Comparison of ENCODE assay signal across 8 cellular contexts in genomic region chr12:6497291-6497690, GRCh38. TPM values are rescaled to one million over a fixed set of nuclear protein-coding genes. Genes with fewer than 3 reads are reported as not detected.
DNase-seq lines count a peak whose midpoint lies in the region; ATAC-seq and TF ChIP-seq lines count a peak whose summit lies in the region.
"Not testable (repeated sequence)": the region's sequence is repeated elsewhere in the genome, so short reads cannot be mapped to it uniquely, and the experiment has no call there.

No MANE protein-coding gene starts in this region.

- not testable (repeated sequence) for H3K9me2 ChIP-seq in OCI-LY7 (ENCODE audit: insufficient read depth, low read length)

- not testable (repeated sequence) for ATAC-seq in CD4-positive, alpha-beta T cell (ENCODE audit: poor library complexity); activated CD4-positive, alpha-beta T cell treated with anti-CD3 and anti-CD28 coated beads for 36 hours; central memory CD8-positive, alpha-beta T cell (replicated peaks; ENCODE audit: extremely low read depth, poor library complexity, severe bottlenecking)

- not testable (repeated sequence) for H3K9me3 Mint-ChIP-seq in CD4-positive, alpha-beta T cell; activated CD4-positive, alpha-beta T cell treated with anti-CD3 and anti-CD28 coated beads for 36 hours (ENCODE audit: low read depth); activated naive CD4-positive, alpha-beta T cell treated with anti-CD3 and anti-CD28 coated beads, Interleukin-2, amount 10 ng/mL, durations not matched to agents 7 days and 5 days; central memory CD8-positive, alpha-beta T cell; neural crest cell; type B pancreatic cell

- not testable (repeated sequence) for DNase-seq in CD4-positive, alpha-beta T cell; OCI-LY7 (ENCODE audit: low spot score); activated CD4-positive, alpha-beta T cell treated with anti-CD3 and anti-CD28 coated beads for 36 hours; activated naive CD4-positive, alpha-beta T cell treated with anti-CD3 and anti-CD28 coated beads, Interleukin-2, amount 10 ng/mL, durations not matched to agents 7 days and 5 days; central memory CD8-positive, alpha-beta T cell (ENCODE audit: low spot score in 2 of 2); neural crest cell (ENCODE audit: low read depth, low spot score); type B pancreatic cell (ENCODE audit: extremely low spot score, unreplicated experiment)
- peak; percentile 3 to 37 for DNase-seq in hippocampal formation (lab: John Stamatoyannopoulos, UW)

- H3K4me3 ChIP-seq in OCI-LY7 (ENCODE audit: low read depth, low read length, poor library complexity, severe bottlenecking): not testable (repeated sequence)

- not testable (repeated sequence) for TF ChIP-seq CTCF in CD4-positive, alpha-beta T cell (IDR thresholded peaks at IDR 0.05); OCI-LY7 (conservative IDR thresholded peaks at IDR 0.05; ENCODE audit: low read length); neural crest cell (conservative IDR thresholded peaks at IDR 0.05); type B pancreatic cell (conservative IDR thresholded peaks at IDR 0.05)

- H3K9me3 ChIP-seq in CD4-positive, alpha-beta T cell (ENCODE audit: control insufficient read depth, low read length); OCI-LY7 (ENCODE audit: low read length): not testable (repeated sequence)

- intact Hi-C loops in CD4-positive, alpha-beta T cell (cut with DNase I, micrococcal nuclease); OCI-LY7 (cut with micrococcal nuclease; ENCODE audit: unreplicated experiment); activated CD4-positive, alpha-beta T cell treated with anti-CD3 and anti-CD28 coated beads for 36 hours (cut with DNase I, micrococcal nuclease): not testable (repeated sequence)

- H3K27ac ChIP-seq in CD4-positive, alpha-beta T cell (ENCODE audit: low read depth, low read length); OCI-LY7 (ENCODE audit: low read depth, low read length, poor library complexity, severe bottlenecking): not testable (repeated sequence)

- H3K4me3 Mint-ChIP-seq in CD4-positive, alpha-beta T cell: peak overlapping the region; percentile 32
- H3K4me3 Mint-ChIP-seq in activated CD4-positive, alpha-beta T cell treated with anti-CD3 and anti-CD28 coated beads for 36 hours; activated naive CD4-positive, alpha-beta T cell treated with anti-CD3 and anti-CD28 coated beads, Interleukin-2, amount 10 ng/mL, durations not matched to agents 7 days and 5 days; central memory CD8-positive, alpha-beta T cell: not testable (repeated sequence)
- H3K4me3 Mint-ChIP-seq in neural crest cell (peak overlapping the region; percentile 79), type B pancreatic cell (peak overlapping the region; percentile 46)

- POLR2A ChIA-PET in CD4-positive, alpha-beta T cell (lab: Charles Lee): interaction anchor here (1.0 kb wide), 1 partner anchor 11 kb away, joined by 5 read pairs; no protein-coding TSS in a partner anchor
- POLR2A ChIA-PET in OCI-LY7 (lab: Charles Lee): interaction anchor here (1.3 to 3.4 kb wide), 3 partner anchors 12 to 38 kb away, joined by 3 to 14 read pairs (median 6); partner anchors contain the start of genes GAPDH and VAMP1
- POLR2A ChIA-PET in activated CD4-positive, alpha-beta T cell treated with anti-CD3 and anti-CD28 coated beads for 36 hours (lab: Charles Lee): interaction anchor here (0.7 to 1.0 kb wide), 2 partner anchors 9 to 32 kb away, joined by 3 read pairs; no protein-coding TSS in a partner anchor

- H3K4me2 ChIP-seq in OCI-LY7 (ENCODE audit: low read length): peak overlapping the region; percentile 98; the same call in 1 of the 2 replicates

- not testable (repeated sequence) for H3K27me3 ChIP-seq in CD4-positive, alpha-beta T cell (ENCODE audit: control insufficient read depth, insufficient read depth, low read length)

- not testable (repeated sequence) for H3K27me3 Mint-ChIP-seq in CD4-positive, alpha-beta T cell; activated CD4-positive, alpha-beta T cell treated with anti-CD3 and anti-CD28 coated beads for 36 hours; activated naive CD4-positive, alpha-beta T cell treated with anti-CD3 and anti-CD28 coated beads, Interleukin-2, amount 10 ng/mL, durations not matched to agents 7 days and 5 days; central memory CD8-positive, alpha-beta T cell; neural crest cell (ENCODE audit: low read depth); type B pancreatic cell

- CTCF ChIA-PET in CD4-positive, alpha-beta T cell (lab: Charles Lee); OCI-LY7 (lab: Charles Lee; ENCODE audit: unreplicated experiment): not testable (repeated sequence)
- CTCF ChIA-PET in activated CD4-positive, alpha-beta T cell treated with anti-CD3 and anti-CD28 coated beads for 36 hours (lab: Charles Lee): interaction anchor here (0.6 kb wide), 1 partner anchor 519 kb away, joined by 3 read pairs; no protein-coding TSS in a partner anchor
- CTCF ChIA-PET in activated naive CD4-positive, alpha-beta T cell treated with anti-CD3 and anti-CD28 coated beads, Interleukin-2, amount 10 ng/mL, durations not matched to agents 7 days and 5 days (lab: Charles Lee): interaction anchor here (0.6 to 2.5 kb wide), 6 partner anchors 9 to 509 kb away, joined by 3 to 9 read pairs (median 4); no protein-coding TSS in a partner anchor

- not testable (repeated sequence) for H2AFZ ChIP-seq in OCI-LY7 (ENCODE audit: low read length)

- peaks cover 28% of the 10 kb centered on the region for H3K4me1 ChIP-seq in OCI-LY7 (ENCODE audit: insufficient read depth, low read length, poor library complexity, severe bottlenecking)

- H3K4me1 Mint-ChIP-seq in CD4-positive, alpha-beta T cell (ENCODE audit: low read depth): peaks cover 42% of the 10 kb centered on the region
- H3K4me1 Mint-ChIP-seq in activated CD4-positive, alpha-beta T cell treated with anti-CD3 and anti-CD28 coated beads for 36 hours: peaks cover 29% of the 10 kb centered on the region
- peaks cover 41% of the 10 kb centered on the region for H3K4me1 Mint-ChIP-seq in activated naive CD4-positive, alpha-beta T cell treated with anti-CD3 and anti-CD28 coated beads, Interleukin-2, amount 10 ng/mL, durations not matched to agents 7 days and 5 days
- peaks cover 36% of the 10 kb centered on the region for H3K4me1 Mint-ChIP-seq in central memory CD8-positive, alpha-beta T cell
- H3K4me1 Mint-ChIP-seq in neural crest cell: peaks cover 28% of the 10 kb centered on the region
- H3K4me1 Mint-ChIP-seq in type B pancreatic cell (ENCODE audit: unreplicated experiment): not testable (repeated sequence)

- H3K79me2 ChIP-seq in OCI-LY7 (ENCODE audit: insufficient read depth, low read depth, low read length): peaks cover 68% of the 10 kb centered on the region

- BruUV-seq in OCI-LY7 (replicated peaks; lab: Mats Ljungman, UMichigan): not testable (repeated sequence)

- H3K36me3 Mint-ChIP-seq in CD4-positive, alpha-beta T cell (ENCODE audit: low read depth): peaks cover 43% of the 10 kb centered on the region
- H3K36me3 Mint-ChIP-seq in activated CD4-positive, alpha-beta T cell treated with anti-CD3 and anti-CD28 coated beads for 36 hours (ENCODE audit: low read depth): peaks cover 42% of the 10 kb centered on the region
- H3K36me3 Mint-ChIP-seq in activated naive CD4-positive, alpha-beta T cell treated with anti-CD3 and anti-CD28 coated beads, Interleukin-2, amount 10 ng/mL, durations not matched to agents 7 days and 5 days: peaks cover 37% of the 10 kb centered on the region
- H3K36me3 Mint-ChIP-seq in central memory CD8-positive, alpha-beta T cell (ENCODE audit: insufficient read depth): peaks cover 29% of the 10 kb centered on the region
- H3K36me3 Mint-ChIP-seq in neural crest cell (ENCODE audit: low read depth): not testable (repeated sequence)
- H3K36me3 Mint-ChIP-seq in type B pancreatic cell: peaks cover 27% of the 10 kb centered on the region

- not testable (repeated sequence) for H4K20me1 ChIP-seq in OCI-LY7 (ENCODE audit: insufficient read depth, low read length)

- peaks cover 74% of the 10 kb centered on the region for H3K36me3 ChIP-seq in OCI-LY7 (ENCODE audit: insufficient read depth, low read length)

- H3K27ac Mint-ChIP-seq in CD4-positive, alpha-beta T cell: peak overlapping the region; percentile 23
- H3K27ac Mint-ChIP-seq in activated CD4-positive, alpha-beta T cell treated with anti-CD3 and anti-CD28 coated beads for 36 hours: peak overlapping the region; percentile 35
- H3K27ac Mint-ChIP-seq in activated naive CD4-positive, alpha-beta T cell treated with anti-CD3 and anti-CD28 coated beads, Interleukin-2, amount 10 ng/mL, durations not matched to agents 7 days and 5 days: peak overlapping the region; percentile 24
- peak overlapping the region; percentile 26 for H3K27ac Mint-ChIP-seq in central memory CD8-positive, alpha-beta T cell (ENCODE audit: low read depth)
- H3K27ac Mint-ChIP-seq in neural crest cell (ENCODE audit: unreplicated experiment); type B pancreatic cell: not testable (repeated sequence)

RNA-seq across cellular contexts. Expression of gene NCAPD2, which starts 3.4 kb away (rescaled TPM):
- total RNA-seq in CD4-positive, alpha-beta T cell: 10 to 100 TPM; 13.7 to 14.9 TPM
- 157 and 195 TPM in 2 replicates for total RNA-seq in OCI-LY7 (2014; rRNA removed; shearing (Covaris generic))
- total RNA-seq in OCI-LY7 (2022): 225 and 267 TPM in 2 replicates
- 100 to 1,000 TPM; 199 to 210 TPM for total RNA-seq in activated CD4-positive, alpha-beta T cell treated with anti-CD3 and anti-CD28 coated beads for 36 hours
- total RNA-seq in neural crest cell: 133 TPM in 2 replicates
- 96.5 and 109 TPM in 2 replicates for total RNA-seq in type B pancreatic cell (ENCODE audit: low replicate concordance)

RNA-seq across cellular contexts. Expression of gene MRPL51, which starts 4.2 kb away (rescaled TPM):
- total RNA-seq in CD4-positive, alpha-beta T cell: 10 to 100 TPM; 15.1 to 16.7 TPM
- 152 and 164 TPM in 2 replicates for total RNA-seq in OCI-LY7 (2014; rRNA removed; shearing (Covaris generic))
- 280 and 338 TPM in 2 replicates for total RNA-seq in OCI-LY7 (2022)
- total RNA-seq in activated CD4-positive, alpha-beta T cell treated with anti-CD3 and anti-CD28 coated beads for 36 hours: 100 to 1,000 TPM; 232 to 275 TPM
- total RNA-seq in neural crest cell: 262 and 272 TPM in 2 replicates
- total RNA-seq in type B pancreatic cell (ENCODE audit: low replicate concordance): 213 and 396 TPM in 2 replicates

RNA-seq across cellular contexts. Expression of gene VAMP1, which starts 26.8 kb away (rescaled TPM):
- 10 to 100 TPM; 84.8 to 87.7 TPM for total RNA-seq in CD4-positive, alpha-beta T cell
- total RNA-seq in OCI-LY7 (2014; rRNA removed; shearing (Covaris generic)): 82.7 and 86.0 TPM in 2 replicates
- total RNA-seq in OCI-LY7 (2022) (46.9 and 51.6 TPM in 2 replicates), neural crest cell (8.7 and 9.8 TPM in 2 replicates), type B pancreatic cell (ENCODE audit: low replicate concordance) (10.1 and 12.7 TPM in 2 replicates)
- 10 to 100 TPM; 34.5 to 52.3 TPM for total RNA-seq in activated CD4-positive, alpha-beta T cell treated with anti-CD3 and anti-CD28 coated beads for 36 hours

RNA-seq across cellular contexts. Expression of gene GAPDH, which starts 37.0 kb away (rescaled TPM):
- total RNA-seq in CD4-positive, alpha-beta T cell: 100 to 1,000 TPM; 498 to 508 TPM
- total RNA-seq in OCI-LY7 (2014; rRNA removed; shearing (Covaris generic)): 3,369 and 3,801 TPM in 2 replicates
- total RNA-seq in OCI-LY7 (2022): 3,794 and 4,502 TPM in 2 replicates
- 1,000 to 10,000 TPM; 7,289 to 9,770 TPM for total RNA-seq in activated CD4-positive, alpha-beta T cell treated with anti-CD3 and anti-CD28 coated beads for 36 hours
- 3,867 and 3,984 TPM in 2 replicates for total RNA-seq in neural crest cell
- 2,317 and 5,618 TPM in 2 replicates for total RNA-seq in type B pancreatic cell (ENCODE audit: low replicate concordance)

RNA-seq across cellular contexts. Expression of gene TAPBPL, which starts 45.4 kb away (rescaled TPM):
- total RNA-seq in CD4-positive, alpha-beta T cell: 10 to 100 TPM; 14.7 to 15.8 TPM
- 18.4 and 23.7 TPM in 2 replicates for total RNA-seq in OCI-LY7 (2014; rRNA removed; shearing (Covaris generic))
- total RNA-seq in OCI-LY7 (2022): 22.2 and 25.5 TPM in 2 replicates
- total RNA-seq in activated CD4-positive, alpha-beta T cell treated with anti-CD3 and anti-CD28 coated beads for 36 hours: 10 to 100 TPM; 27.4 to 40.8 TPM
- total RNA-seq in neural crest cell: 0.73 and 1.2 TPM in 2 replicates
- total RNA-seq in type B pancreatic cell (ENCODE audit: low replicate concordance): 12.4 and 21.1 TPM in 2 replicates

Comparison
In these comparisons a context has a peak if more than half of its experiments do, and no peak if none do; other contexts are left out.
1. RNA of gene MRPL51, which starts 4.2 kb away (total RNA-seq): 152 to 338 TPM in OCI-LY7, 232 to 275 TPM in activated CD4-positive, alpha-beta T cell treated with anti-CD3 and anti-CD28 coated beads for 36 hours, 262 to 272 TPM in neural crest cell and 213 to 396 TPM in type B pancreatic cell; 15.1 to 16.7 TPM in CD4-positive, alpha-beta T cell; every median in the first group is over 4 times any median in the second.